ENCODE assay signal across 8 cellular contexts in genomic region chrX:16826207-16826606, GRCh38. TPM values are rescaled to one million over a fixed set of nuclear protein-coding genes. Genes with fewer than 3 reads are reported as not detected.
DNase-seq lines count a peak whose midpoint lies in the region; ATAC-seq lines count a peak whose summit lies in the region.

No MANE protein-coding gene starts in this region.

- H3K27ac ChIP-seq in mesenchymal stem cell (ENCODE audit: low read length, poor library complexity, severe bottlenecking): no peak overlapping the region

- no peak overlapping the region for H3K23ac ChIP-seq in mesenchymal stem cell (ENCODE audit: low read length in 2 of 2)

- no peak overlapping the region for H2BK12ac ChIP-seq in mesenchymal stem cell (ENCODE audit: low read length in 2 of 2)

- H2AFZ ChIP-seq in mesenchymal stem cell (ENCODE audit: low read depth, low read length): no peak overlapping the region

- no peaks in the 10 kb centered on the region for H3K79me1 ChIP-seq in mesenchymal stem cell (replicated peaks; ENCODE audit: low read length, poor library complexity, severe bottlenecking)

- no peak overlapping the region for H3K4me2 ChIP-seq in mesenchymal stem cell (ENCODE audit: low read length, poor library complexity, severe bottlenecking)

- in situ Hi-C loops in Caki2 (cut with HindIII; ENCODE audit: low pct_unique_long_range_greater_than_20kb, low sequenced_read_pairs): no loop called here

- no peak overlapping the region for H2BK15ac ChIP-seq in mesenchymal stem cell (ENCODE audit: low read depth, poor library complexity, severe bottlenecking)

- H2BK5ac ChIP-seq in mesenchymal stem cell (ENCODE audit: low read depth, low read length, poor library complexity, severe bottlenecking): no peak overlapping the region

- H3K18ac ChIP-seq in mesenchymal stem cell (ENCODE audit: low read depth in 1 of 2, low read length in 2 of 2): no peak overlapping the region

- ATAC-seq in GM18867 (IDR thresholded peaks at IDR 0.05; ENCODE audit: unreplicated experiment) (peak; percentile 52), HG02571 (IDR thresholded peaks at IDR 0.05; ENCODE audit: unreplicated experiment) (no peak), HG03432 (IDR thresholded peaks at IDR 0.05; ENCODE audit: unreplicated experiment) (no peak), GM21367 (IDR thresholded peaks at IDR 0.05; ENCODE audit: unreplicated experiment) (no peak)

- peaks cover 2 to 50% of the 10 kb centered on the region in 2 experiments for H3K36me3 ChIP-seq in mesenchymal stem cell (ENCODE audit: control insufficient read depth in 1 of 2, insufficient read depth in 2 of 2, low read depth in 1 of 2, low read length in 2 of 2)

- peak; percentile 18 for DNase-seq in Caki2 (ENCODE audit: low read depth)
- DNase-seq in NCI-H524 treated with DMSO at 0.1 percent for 48 hours (lab: John Stamatoyannopoulos, UW): peak; percentile 6
- DNase-seq in cerebellar cortex (ENCODE audit: low spot score): peak; percentile 47
- peak; percentile 45 for DNase-seq in mesenchymal stem cell

- WGBS in mesenchymal stem cell: 67% methylated on average over 1 of the region's 3 CpGs

- H3K27me3 ChIP-seq in mesenchymal stem cell (ENCODE audit: control insufficient read depth in 1 of 2, insufficient read depth in 1 of 2, low read length in 2 of 2): no peaks in the 10 kb centered on the region

- no peaks in the 10 kb centered on the region for H3K9me3 ChIP-seq in mesenchymal stem cell (ENCODE audit: control insufficient read depth, low read length)

- H3K4me1 ChIP-seq in mesenchymal stem cell (ENCODE audit: control insufficient read depth, insufficient read depth, low read depth, low read length): no peaks in the 10 kb centered on the region

- H4K91ac ChIP-seq in mesenchymal stem cell (ENCODE audit: low read length): no peak overlapping the region

- H2BK120ac ChIP-seq in mesenchymal stem cell (ENCODE audit: low read depth, low read length): no peak overlapping the region

- H2AK5ac ChIP-seq in mesenchymal stem cell (ENCODE audit: low read length, severe bottlenecking): no peak overlapping the region

- H4K8ac ChIP-seq in mesenchymal stem cell (ENCODE audit: low read length): no peak overlapping the region

- no peak overlapping the region for H3K4me3 ChIP-seq in mesenchymal stem cell (ENCODE audit: insufficient read depth in 1 of 2, low read depth in 1 of 2, low read length in 2 of 2)

- H3K14ac ChIP-seq in mesenchymal stem cell (ENCODE audit: low read length in 2 of 2): no peak overlapping the region

- H3K9ac ChIP-seq in mesenchymal stem cell (ENCODE audit: low read length): peak overlapping the region; percentile 71

- no peak overlapping the region for H3K4ac ChIP-seq in mesenchymal stem cell (ENCODE audit: low read depth in 1 of 2, low read length in 2 of 2)

RNA-seq across cellular contexts. Expression of gene TXLNG, which starts 39.9 kb away (rescaled TPM):
- 7.1 and 9.6 TPM in 2 replicates for total RNA-seq in Caki2 (2014; rRNA removed; shearing (Covaris generic); ENCODE audit: low replicate concordance)
- polyA plus RNA-seq in mesenchymal stem cell (2013, experiment 1 of 2): 7.6 TPM
- polyA plus RNA-seq in mesenchymal stem cell (2013, experiment 2 of 2): 7.9 TPM

RNA-seq across cellular contexts. Expression of gene RBBP7, which starts 44.0 kb away (rescaled TPM):
- total RNA-seq in Caki2 (2014; rRNA removed; shearing (Covaris generic); ENCODE audit: low replicate concordance): 85.5 and 124 TPM in 2 replicates
- polyA plus RNA-seq in mesenchymal stem cell (2013, experiment 1 of 2): 90.4 TPM
- polyA plus RNA-seq in mesenchymal stem cell (2013, experiment 2 of 2): 99.7 TPM
